Comparison of ENCODE assay signal across 10 cellular contexts in the genomic region with DNA sequence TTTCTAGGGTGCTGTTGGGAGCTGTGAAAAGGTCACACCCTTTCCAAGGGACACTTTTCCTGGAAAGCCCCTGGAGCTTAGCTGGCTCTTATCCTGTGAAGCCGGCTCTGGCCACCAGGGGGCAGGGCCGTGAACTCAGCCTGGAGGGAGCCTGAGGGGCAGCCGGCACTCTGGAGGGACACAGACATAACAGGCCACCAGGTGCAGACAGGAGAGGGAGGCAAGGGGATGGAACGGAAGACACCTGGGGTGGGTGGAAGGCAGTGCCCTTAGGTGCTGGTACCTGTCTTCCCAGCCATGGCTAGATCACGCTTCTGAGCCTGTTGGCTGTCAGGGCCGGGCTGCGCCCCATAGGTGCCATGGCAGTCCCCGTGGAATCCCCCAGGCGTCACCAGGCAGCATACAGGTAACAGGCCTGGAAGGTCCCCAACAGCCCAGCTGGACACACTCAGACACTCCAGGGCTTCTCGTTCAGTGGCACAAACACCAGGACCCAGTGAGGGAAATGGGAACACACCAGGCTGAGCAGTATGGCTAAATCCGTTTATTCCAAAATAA. TPM values are rescaled to one million over a fixed set of nuclear protein-coding genes. Genes with fewer than 3 reads are reported as not detected.
DNase-seq lines count a peak whose midpoint lies in the region; ATAC-seq, FAIRE-seq and TF ChIP-seq lines count a peak whose summit lies in the region.
"Not testable (repeated sequence)": the region's sequence is repeated elsewhere in the genome, so short reads cannot be mapped to it uniquely, and the experiment has no call there.
"Had no signal": no experiment of that assay in that cellular context is flagged by ENCODE, and none has a peak within 500 bp of the region (broad histone marks: within the 10 kb centered on the region; RNA-seq: fewer than 3 reads in every experiment).

No MANE protein-coding gene starts in this region.

- H3K79me1 ChIP-seq in IMR-90 (ENCODE audit: low read depth in 1 of 2, low read length in 2 of 2) = not testable (repeated sequence)

- H3K4me2 ChIP-seq in IMR-90 (ENCODE audit: low read depth, low read length); PC-9: not testable (repeated sequence)

- H3K4ac ChIP-seq in IMR-90 (ENCODE audit: low read depth, low read length) = not testable (repeated sequence)

- not testable (repeated sequence) for H3K9me1 ChIP-seq in IMR-90 (ENCODE audit: insufficient read depth, low read length)

- in situ Hi-C loops in IMR-90 (cut with MboI; ENCODE audit: low sequenced_read_pairs) = loop anchor here (10.0 kb wide), 1 partner anchor 1972 kb away; no protein-coding TSS in a partner anchor

- not testable (repeated sequence) for H3K4me1 ChIP-seq in IMR-90 (ENCODE audit: control insufficient read depth, insufficient read depth, low read length); PC-9 (replicated peaks; ENCODE audit: insufficient read depth); endodermal cell (ENCODE audit: control insufficient read depth, insufficient read depth, low read length); lower lobe of right lung

- H2BK20ac ChIP-seq in IMR-90 (ENCODE audit: low read depth, low read length) = not testable (repeated sequence)

- not testable (repeated sequence) for H4K8ac ChIP-seq in IMR-90 (ENCODE audit: low read depth in 2 of 2, low read length in 2 of 2)

- not testable (repeated sequence) for H2BK15ac ChIP-seq in IMR-90 (ENCODE audit: low read depth, low read length)

- H3K4me3 ChIP-seq in IMR-90 (ENCODE audit: insufficient read depth, low read depth, low read length); PC-9; endodermal cell (ENCODE audit: low read length); lower lobe of right lung: not testable (repeated sequence)

- not testable (repeated sequence) for H3F3A ChIP-seq in PC-9 (ENCODE audit: insufficient read depth, low read depth)

- not testable (repeated sequence) for H3K27me3 Mint-ChIP-seq in activated CD4-positive, alpha-beta T cell treated with anti-CD3 and anti-CD28 coated beads, Interleukin-2, amount 10 ng/mL, durations not matched to agents 24 days and 14 days; endodermal cell (ENCODE audit: insufficient read depth)

- H3K14ac ChIP-seq in IMR-90 (replicated peaks; ENCODE audit: low read depth, low read length) = not testable (repeated sequence)

- not testable (repeated sequence) for H3K36me3 ChIP-seq in IMR-90 (ENCODE audit: control insufficient read depth, insufficient read depth, low read length); PC-9 (ENCODE audit: low read depth); endodermal cell (ENCODE audit: control insufficient read depth, insufficient read depth, low read length); lower lobe of right lung

- H3K36me3 Mint-ChIP-seq in activated CD4-positive, alpha-beta T cell treated with anti-CD3 and anti-CD28 coated beads, Interleukin-2, amount 10 ng/mL, durations not matched to agents 24 days and 14 days (ENCODE audit: low read depth); endodermal cell (ENCODE audit: low read depth): not testable (repeated sequence)

- not testable (repeated sequence) for H3K27ac Mint-ChIP-seq in activated CD4-positive, alpha-beta T cell treated with anti-CD3 and anti-CD28 coated beads, Interleukin-2, amount 10 ng/mL, durations not matched to agents 24 days and 14 days; endodermal cell

- H3K4me1 Mint-ChIP-seq in activated CD4-positive, alpha-beta T cell treated with anti-CD3 and anti-CD28 coated beads, Interleukin-2, amount 10 ng/mL, durations not matched to agents 24 days and 14 days; endodermal cell: not testable (repeated sequence)

- not testable (repeated sequence) for H3K27me3 ChIP-seq in IMR-90 (ENCODE audit: control insufficient read depth, insufficient read depth, low read length); endodermal cell (ENCODE audit: control insufficient read depth, insufficient read depth, low read length, poor library complexity, severe bottlenecking); lower lobe of right lung (ENCODE audit: low read depth)
- peaks cover 51% of the 10 kb centered on the region for H3K27me3 ChIP-seq in PC-9 (ENCODE audit: insufficient read depth, low read depth)

- not testable (repeated sequence) for H3K4me3 Mint-ChIP-seq in activated CD4-positive, alpha-beta T cell treated with anti-CD3 and anti-CD28 coated beads, Interleukin-2, amount 10 ng/mL, durations not matched to agents 24 days and 14 days; endodermal cell

- H3K79me2 ChIP-seq in PC-9 (ENCODE audit: low read depth) = not testable (repeated sequence)

- not testable (repeated sequence) for H2AK5ac ChIP-seq in IMR-90 (ENCODE audit: low read depth, low read length)

- not testable (repeated sequence) for H3K18ac ChIP-seq in IMR-90 (ENCODE audit: low read depth, low read length)

- not testable (repeated sequence) for BruUV-seq in IMR-90 (replicated peaks; lab: Mats Ljungman, UMichigan); PC-9 (replicated peaks; lab: Mats Ljungman, UMichigan)

- H3K9me3 ChIP-seq in IMR-90 (ENCODE audit: control insufficient read depth, insufficient read depth, low read length); PC-9 (ENCODE audit: insufficient read depth, low read depth); endodermal cell (ENCODE audit: control insufficient read depth, low read length); lower lobe of right lung: not testable (repeated sequence)

- H2BK5ac ChIP-seq in IMR-90 (ENCODE audit: low read depth, low read length, poor library complexity, severe bottlenecking) = not testable (repeated sequence)

- not testable (repeated sequence) for H3K9me2 ChIP-seq in PC-9 (ENCODE audit: insufficient read depth)

- DNase-seq in GM18507 (ENCODE audit: extremely low spot score, insufficient read length, low read depth); IMR-90; PC-9: not testable (repeated sequence)
- DNase-seq in activated CD4-positive, alpha-beta T cell treated with anti-CD3 and anti-CD28 coated beads, Interleukin-2, amount 10 ng/mL, durations not matched to agents 24 days and 14 days = peak; percentile 47
- peak; percentile 66 for DNase-seq in endodermal cell
- peak; percentile 20 for DNase-seq in lower lobe of right lung

- H4K20me1 ChIP-seq in IMR-90 (ENCODE audit: insufficient read depth, low read length); PC-9 (ENCODE audit: insufficient read depth): not testable (repeated sequence)

- TF ChIP-seq POLR2A in IMR-90 (IDR thresholded peaks at IDR 0.05; ENCODE audit: low read depth, low read length) = not testable (repeated sequence)

- CTCF ChIA-PET in IMR-90 (lab: Yijun Ruan, JAX); PC-9 (lab: Charles Lee): not testable (repeated sequence)

- POLR2A ChIA-PET in IMR-90 (lab: Charles Lee; ENCODE audit: unreplicated experiment); PC-9 (lab: Charles Lee; ENCODE audit: unreplicated experiment): not testable (repeated sequence)

- not testable (repeated sequence) for H3K9me3 Mint-ChIP-seq in activated CD4-positive, alpha-beta T cell treated with anti-CD3 and anti-CD28 coated beads, Interleukin-2, amount 10 ng/mL, durations not matched to agents 24 days and 14 days; endodermal cell

- peak; percentile 70 for ATAC-seq in IMR-90 (ENCODE audit: low read depth)
- ATAC-seq in lower lobe of right lung = not testable (repeated sequence)

- H3K56ac ChIP-seq in IMR-90 (ENCODE audit: extremely low read depth, insufficient read depth, low read length) = not testable (repeated sequence)

- TF ChIP-seq RAD21 in IMR-90 (IDR thresholded peaks at IDR 0.05; ENCODE audit: low read length) = not testable (repeated sequence)

- not testable (repeated sequence) for H2BK120ac ChIP-seq in IMR-90 (ENCODE audit: low read depth, low read length)

- WGBS in IMR-90 (ENCODE audit: extremely low coverage in 2 of 2, insufficient read length in 1 of 2), 2 experiments = 20% methylated on average over 1 of the region's 11 CpGs; no CpG with 5 or more reads in 1 of the 2 experiments
- 0 to 79% methylated on average over 1 to 8 of the region's 11 CpGs for WGBS in endodermal cell (ENCODE audit: insufficient coverage in 1 of 2, insufficient read length in 1 of 2), 2 experiments

- H3K23ac ChIP-seq in IMR-90 (ENCODE audit: low read depth, low read length) = not testable (repeated sequence)

- intact Hi-C loops in IMR-90 (cut with micrococcal nuclease); PC-9 (cut with micrococcal nuclease; ENCODE audit: unreplicated experiment); activated CD4-positive, alpha-beta T cell treated with anti-CD3 and anti-CD28 coated beads, Interleukin-2, amount 10 ng/mL, durations not matched to agents 24 days and 14 days (cut with micrococcal nuclease); lower lobe of right lung (cut with DNase I): not testable (repeated sequence)

- H4K91ac ChIP-seq in IMR-90 (ENCODE audit: insufficient read depth, low read depth, low read length) = not testable (repeated sequence)

- not testable (repeated sequence) for H2AK9ac ChIP-seq in IMR-90 (replicated peaks; ENCODE audit: low read depth, low read length, poor library complexity)

- FAIRE-seq in GM18507 (lab: Jason Lieb, UNC) = peak; percentile 72

- TF ChIP-seq CTCF in C4-2B (conservative IDR thresholded peaks at IDR 0.05) (peak; percentile 45), PC-9 (conservative IDR thresholded peaks at IDR 0.05) (peak; percentile 30; the same call in 1 of the 2 replicates), endodermal cell (conservative IDR thresholded peaks at IDR 0.05) (peak; percentile 42)
- not testable (repeated sequence) for TF ChIP-seq CTCF in IMR-90 (conservative IDR thresholded peaks at IDR 0.05; ENCODE audit: low read depth, low read length); lower lobe of right lung (IDR thresholded peaks at IDR 0.05)

- H4K5ac ChIP-seq in IMR-90 (ENCODE audit: low read depth, low read length) = not testable (repeated sequence)

- not testable (repeated sequence) for H3K9ac ChIP-seq in IMR-90 (ENCODE audit: low read depth, low read length); endodermal cell (ENCODE audit: extremely low read depth, low read length, poor library complexity, severe bottlenecking)

- H3K27ac ChIP-seq in C4-2B; IMR-90 (ENCODE audit: insufficient read depth, low read length); PC-9; endodermal cell (ENCODE audit: low read depth, low read length); lower lobe of right lung: not testable (repeated sequence)

- dilution Hi-C loops in IMR-90 (cut with HindIII; ENCODE audit: low sequenced_read_pairs, unreplicated experiment) = not testable (repeated sequence)

- not testable (repeated sequence) for H2AFZ ChIP-seq in IMR-90 (replicated peaks; ENCODE audit: low read length, poor library complexity); PC-9

RNA-seq across cellular contexts. Expression of gene OR4F6, which starts 36.1 kb away (rescaled TPM):
- total RNA-seq in IMR-90 (2012; rRNA removed) (not detected in 2 replicates), PC-9 (2021) (not detected in 2 replicates), endodermal cell (not detected), lower lobe of right lung (not detected)
- not detected in 2 replicates for polyA plus RNA-seq in IMR-90 (2012; rRNA removed)
- not detected in 2 replicates for polyA plus RNA-seq in IMR-90 (2012; cell fraction: cytosol; rRNA removed)
- not detected in 2 replicates for polyA plus RNA-seq in IMR-90 (2012; cell fraction: nucleus; rRNA removed; ENCODE audit: low replicate concordance)
- total RNA-seq in activated CD4-positive, alpha-beta T cell treated with anti-CD3 and anti-CD28 coated beads, Interleukin-2, amount 10 ng/mL, durations not matched to agents 24 days and 14 days = not detected in 2 replicates
- not detected for polyA plus RNA-seq in endodermal cell (2013, experiment 1 of 2)
- polyA plus RNA-seq in endodermal cell (2013, experiment 2 of 2) = not detected
- total RNA-seq: A673, M059J, T-cell had no signal

RNA-seq across cellular contexts. Expression of gene TARS3, which starts 42.9 kb away (rescaled TPM):
- total RNA-seq in IMR-90 (2012; rRNA removed) (9.3 and 10.0 TPM in 2 replicates), PC-9 (2021) (4.6 and 5.6 TPM in 2 replicates), endodermal cell (10 to 100 TPM; 11.7 to 13.6 TPM), lower lobe of right lung (11.7 TPM)
- 2.9 and 3.4 TPM in 2 replicates for polyA plus RNA-seq in IMR-90 (2012; rRNA removed)
- polyA plus RNA-seq in IMR-90 (2012; cell fraction: cytosol; rRNA removed) = 1.6 and 2.5 TPM in 2 replicates
- 2.9 and 8.2 TPM in 2 replicates for polyA plus RNA-seq in IMR-90 (2012; cell fraction: nucleus; rRNA removed; ENCODE audit: low replicate concordance)
- 11.5 and 13.2 TPM in 2 replicates for total RNA-seq in activated CD4-positive, alpha-beta T cell treated with anti-CD3 and anti-CD28 coated beads, Interleukin-2, amount 10 ng/mL, durations not matched to agents 24 days and 14 days
- polyA plus RNA-seq in endodermal cell (2013, experiment 1 of 2) = 10.1 TPM
- 9.3 TPM for polyA plus RNA-seq in endodermal cell (2013, experiment 2 of 2)

RNA-seq across cellular contexts. Expression of gene OR4F15, which starts 44.8 kb away (rescaled TPM):
- total RNA-seq in IMR-90 (2012; rRNA removed) (0.28 and 0.36 TPM in 2 replicates), PC-9 (2021) (not detected in 2 replicates), endodermal cell (not detected), lower lobe of right lung (not detected)
- polyA plus RNA-seq in IMR-90 (2012; rRNA removed) = not detected in 2 replicates
- not detected in 2 replicates for polyA plus RNA-seq in IMR-90 (2012; cell fraction: cytosol; rRNA removed)
- 0.26 TPM in 1 of 2 replicates, not detected in the other for polyA plus RNA-seq in IMR-90 (2012; cell fraction: nucleus; rRNA removed; ENCODE audit: low replicate concordance)
- not detected in 2 replicates for total RNA-seq in activated CD4-positive, alpha-beta T cell treated with anti-CD3 and anti-CD28 coated beads, Interleukin-2, amount 10 ng/mL, durations not matched to agents 24 days and 14 days
- polyA plus RNA-seq in endodermal cell (2013, experiment 1 of 2) = not detected
- not detected for polyA plus RNA-seq in endodermal cell (2013, experiment 2 of 2)
- total RNA-seq: A673, M059J, T-cell had no signal
